Comparison of ENCODE assay signal across 25 cellular contexts in the genomic region with DNA sequence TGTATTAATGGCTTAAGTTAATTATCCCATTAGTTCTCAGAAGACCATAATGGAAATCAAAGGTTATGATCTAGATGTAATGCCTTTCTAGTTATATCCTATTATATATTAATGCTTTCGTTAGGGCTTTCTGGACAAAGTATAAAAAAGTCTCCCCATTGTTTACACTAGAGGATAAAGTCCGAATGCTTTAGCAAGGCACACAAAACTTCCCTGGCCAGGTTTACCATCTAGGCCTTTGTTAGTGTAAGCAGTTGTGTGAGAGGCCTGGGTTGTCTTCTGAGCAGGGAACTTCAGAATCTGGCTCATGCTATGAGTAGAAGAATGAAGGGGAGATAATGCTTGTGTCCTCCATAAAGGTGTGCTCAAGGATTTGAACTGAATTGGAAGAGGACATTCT.
"Had no signal": no experiment of that assay in that cellular context is flagged by ENCODE, and none has a peak within 500 bp of the region (broad histone marks: within the 10 kb centered on the region; RNA-seq: fewer than 3 reads in every experiment).

No MANE protein-coding gene starts in this region.

- DNase-seq: heart right ventricle; hypothalamus; islet precursor cell; left ventricle myocardium superior; lower lobe of right lung; mammary epithelial cell; mesenchymal stem cell; naive B cell; natural killer cell; nephron progenitor cell; occipital lobe; spleen; stimulated activated CD4-positive, alpha-beta T cell treated with anti-CD3 and anti-CD28 coated beads, Interleukin-4, amount 100 ng/mL, for 24 hours; stimulated activated naive CD4-positive, alpha-beta T cell; stimulated activated naive CD8-positive, alpha-beta T cell treated with anti-CD3 and anti-CD28 coated beads, Interleukin-15, amount 100 ng/mL, for 72 hours; substantia nigra; uterus had no signal

- H3K9me3 ChIP-seq: heart right ventricle, lower lobe of right lung, neutrophil, right atrium auricular region, spleen, tibial nerve, uterus had no signal

- H3K79me2 ChIP-seq: parathyroid adenoma had no signal

- H3K27ac ChIP-seq: heart right ventricle, lower lobe of right lung, neural progenitor cell, neutrophil, parathyroid adenoma, right atrium auricular region, skin epidermis, spleen, tibial nerve, uterus had no signal

- H3K36me3 ChIP-seq: heart right ventricle, lower lobe of right lung, neural progenitor cell, neutrophil, right atrium auricular region, spleen, tibial nerve, uterus had no signal

- ATAC-seq: heart right ventricle; left ventricle myocardium superior; lower lobe of right lung; natural killer cell; sciatic nerve; stimulated activated effector memory CD8-positive, alpha-beta T cell treated with anti-CD3 and anti-CD28 coated beads, Interleukin-12 subunit alpha, Interleukin-12 subunit beta, amount 100 ng/mL, for 72 hours; stimulated activated naive CD8-positive, alpha-beta T cell treated with anti-CD3 and anti-CD28 coated beads, Interleukin-15, amount 100 ng/mL, for 72 hours had no signal

- H2AFZ ChIP-seq: neural progenitor cell, parathyroid adenoma had no signal

- H3K27me3 ChIP-seq: heart right ventricle, neural progenitor cell, neutrophil, right atrium auricular region, spleen, tibial nerve, uterus had no signal

- H3K4me1 ChIP-seq: heart right ventricle, lower lobe of right lung, neural progenitor cell, parathyroid adenoma, right atrium auricular region, spleen, tibial nerve, uterus had no signal

- H3K4me3 ChIP-seq: heart right ventricle, lower lobe of right lung, neural progenitor cell, right atrium auricular region, skin epidermis, spleen, tibial nerve, uterus had no signal

- H3K4me2 ChIP-seq: neural progenitor cell had no signal
